Comparison of ENCODE assay signal across 12 cellular contexts in the genomic region with DNA sequence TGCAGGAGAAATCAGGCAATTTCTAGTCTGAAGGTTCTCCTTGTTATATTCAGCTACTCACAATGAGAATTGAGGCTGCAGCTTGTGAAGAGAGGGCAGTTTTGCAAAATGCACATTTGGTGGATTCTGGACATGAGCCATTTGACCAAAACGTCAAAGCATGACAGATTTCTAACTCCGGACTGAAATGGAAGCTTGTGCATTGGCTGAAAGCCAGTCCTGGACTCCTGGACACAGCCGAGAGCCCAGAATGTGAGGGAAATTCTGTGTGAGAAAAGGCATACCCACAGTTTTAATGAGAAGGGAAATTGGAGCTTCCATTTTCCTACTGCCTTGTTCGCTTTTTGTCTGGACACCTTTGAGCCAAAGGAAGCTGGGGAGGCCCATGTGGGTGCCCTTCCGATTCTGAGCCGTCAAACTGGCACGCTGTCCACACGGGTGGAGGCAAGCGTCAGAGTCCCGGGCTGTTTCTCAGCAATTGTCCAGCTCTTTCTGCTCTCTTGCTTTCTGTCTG. TPM values are rescaled to one million over a fixed set of nuclear protein-coding genes. Genes with fewer than 3 reads are reported as not detected.
DNase-seq lines count a peak whose midpoint lies in the region; ATAC-seq and TF ChIP-seq lines count a peak whose summit lies in the region.
"Had no signal": no experiment of that assay in that cellular context is flagged by ENCODE, and none has a peak within 500 bp of the region (broad histone marks: within the 10 kb centered on the region; RNA-seq: fewer than 3 reads in every experiment).

No MANE protein-coding gene starts in this region.

- H3K4me3 ChIP-seq in gastroesophageal sphincter (peak overlapping the region in 1 of 2 donors; percentile 40), upper lobe of right lung (peak overlapping the region; percentile 17)

- no peak overlapping the region for H3K4me3 Mint-ChIP-seq in nephron progenitor cell
- H3K4me3 Mint-ChIP-seq: activated naive CD8-positive, alpha-beta T cell treated with anti-CD3 and anti-CD28 coated beads, Interleukin-2, amount 10 ng/mL, durations not matched to agents 7 days and 5 days had no signal

- peaks cover 0 to 29% (median 8%) of the 10 kb centered on the region in 3 donors for H3K4me1 ChIP-seq in gastroesophageal sphincter
- H3K4me1 ChIP-seq in upper lobe of right lung, result peaks cover 13% of the 10 kb centered on the region

- no peak for TF ChIP-seq CTCF in gastroesophageal sphincter (IDR thresholded peaks at IDR 0.05)
- no peak for TF ChIP-seq CTCF in nephron progenitor cell (IDR thresholded peaks at IDR 0.05)
- no peak for TF ChIP-seq CTCF in upper lobe of right lung (IDR thresholded peaks at IDR 0.05)

- H3K4me1 Mint-ChIP-seq in nephron progenitor cell, result peaks cover 54% of the 10 kb centered on the region
- H3K4me1 Mint-ChIP-seq: activated naive CD8-positive, alpha-beta T cell treated with anti-CD3 and anti-CD28 coated beads, Interleukin-2, amount 10 ng/mL, durations not matched to agents 7 days and 5 days had no signal

- H3K36me3 Mint-ChIP-seq in nephron progenitor cell (ENCODE audit: low read depth), result no peaks in the 10 kb centered on the region
- H3K36me3 Mint-ChIP-seq: activated naive CD8-positive, alpha-beta T cell treated with anti-CD3 and anti-CD28 coated beads, Interleukin-2, amount 10 ng/mL, durations not matched to agents 7 days and 5 days had no signal

- H3K9me3 Mint-ChIP-seq in nephron progenitor cell, result no peaks in the 10 kb centered on the region
- H3K9me3 Mint-ChIP-seq: activated naive CD8-positive, alpha-beta T cell treated with anti-CD3 and anti-CD28 coated beads, Interleukin-2, amount 10 ng/mL, durations not matched to agents 7 days and 5 days had no signal

- H3K27me3 ChIP-seq in gastroesophageal sphincter, result no peaks in the 10 kb centered on the region
- no peaks in the 10 kb centered on the region for H3K27me3 ChIP-seq in upper lobe of right lung

- ATAC-seq in gastroesophageal sphincter, result peak; percentile 63
- no peak for ATAC-seq in upper lobe of right lung
- ATAC-seq in GM18502 (IDR thresholded peaks at IDR 0.05; ENCODE audit: poor library complexity, unreplicated experiment), result no peak

- no peak for TF ChIP-seq EP300 in gastroesophageal sphincter (IDR thresholded peaks at IDR 0.05)

- H3K36me3 ChIP-seq in gastroesophageal sphincter, result no peaks in the 10 kb centered on the region
- no peaks in the 10 kb centered on the region for H3K36me3 ChIP-seq in upper lobe of right lung

- intact Hi-C loops in upper lobe of right lung (cut with DNase I), result no loop called here

- H3K9me3 ChIP-seq in gastroesophageal sphincter (no peaks in the 10 kb centered on the region), upper lobe of right lung (no peaks in the 10 kb centered on the region)

- no peak for TF ChIP-seq POLR2A in gastroesophageal sphincter (IDR thresholded peaks at IDR 0.05)

- H3K27me3 Mint-ChIP-seq in nephron progenitor cell (ENCODE audit: low read depth, poor library complexity), result peaks cover 7% of the 10 kb centered on the region

- peak; percentile 61 for DNase-seq in astrocyte of the hippocampus (ENCODE audit: low read depth, low spot score)
- no peak for DNase-seq in nephron progenitor cell
- no peak for DNase-seq in upper lobe of right lung
- no peak for DNase-seq in T-helper 1 cell
- DNase-seq in occipital lobe (lab: John Stamatoyannopoulos, UW), result no peak
- DNase-seq in mucosa of gallbladder (ENCODE audit: low spot score), result no peak
- DNase-seq: activated naive CD8-positive, alpha-beta T cell treated with anti-CD3 and anti-CD28 coated beads, Interleukin-2, amount 10 ng/mL, durations not matched to agents 7 days and 5 days; NCI-H146; NCI-H774; T-helper 2 cell had no signal

- 0 to 10% methylated on average over 8 to 10 of the region's 10 CpGs for WGBS in gastroesophageal sphincter (ENCODE audit: low coverage in 1 of 2), 2 donors

- H3K27ac Mint-ChIP-seq in nephron progenitor cell, result peak overlapping the region; percentile 84
- H3K27ac Mint-ChIP-seq: activated naive CD8-positive, alpha-beta T cell treated with anti-CD3 and anti-CD28 coated beads, Interleukin-2, amount 10 ng/mL, durations not matched to agents 7 days and 5 days had no signal

- peak overlapping the region in 3 of 4 donors; percentile 58 to 76 (median 74) for H3K27ac ChIP-seq in gastroesophageal sphincter
- H3K27ac ChIP-seq in upper lobe of right lung, result peak overlapping the region; percentile 63

RNA-seq across cellular contexts. Expression of gene ROCK2, which starts 23.7 kb away (rescaled TPM):
- total RNA-seq in gastroesophageal sphincter, result 100 to 1,000 TPM; 102 to 130 (median 113) TPM
- total RNA-seq in upper lobe of right lung, result 63.5 TPM
- total RNA-seq in occipital lobe, result 68.2 TPM
- total RNA-seq in mucosa of gallbladder, result 42.2 TPM
